9 cellular contexts compared by ENCODE assay signal in genomic region chr3:129025691-129026435, GRCh38. TPM values are rescaled to one million over a fixed set of nuclear protein-coding genes. Genes with fewer than 3 reads are reported as not detected.
DNase-seq lines count a peak whose midpoint lies in the region; ATAC-seq and TF ChIP-seq lines count a peak whose summit lies in the region.
"Had no signal": no experiment of that assay in that cellular context is flagged by ENCODE, and none has a peak within 500 bp of the region (broad histone marks: within the 10 kb centered on the region; RNA-seq: fewer than 3 reads in every experiment).

No MANE protein-coding gene starts in this region.

- H3K27ac ChIP-seq in right cardiac atrium (ENCODE audit: low read length), result no peak overlapping the region
- H3K27ac ChIP-seq in spleen, result peak overlapping the region in 7 of 8 donors; percentile 48 to 85 (median 73)

- in situ Hi-C loops in G401 (cut with HindIII; ENCODE audit: low sequenced_read_pairs), result no loop called here

- H3K4me1 Mint-ChIP-seq in T-helper 17 cell, result peaks cover 18% of the 10 kb centered on the region

- H3K36me3 ChIP-seq in spleen, result no peaks in the 10 kb centered on the region

- 35% methylated on average over 8 of the region's 8 CpGs for WGBS in right cardiac atrium
- 58 to 71% (median 63%) methylated on average over 8 of the region's 8 CpGs for WGBS in spleen, 5 donors

- H3K27me3 ChIP-seq in right cardiac atrium (ENCODE audit: control insufficient read depth, insufficient read depth), result no peaks in the 10 kb centered on the region
- no peaks in the 10 kb centered on the region for H3K27me3 ChIP-seq in spleen (replicated peaks in 1 of 7)

- H3K27me3 Mint-ChIP-seq in T-helper 17 cell, result no peaks in the 10 kb centered on the region

- ATAC-seq in T-helper 17 cell (no peak), right cardiac atrium (peak in 1 of 2 donors; percentile 9)

- peaks cover 2% of the 10 kb centered on the region for H3K4me1 ChIP-seq in right cardiac atrium (ENCODE audit: control insufficient read depth, insufficient read depth, low read length)
- H3K4me1 ChIP-seq in spleen, result peaks cover 13 to 68% (median 48%) of the 10 kb centered on the region in 6 donors

- DNase-seq in G401 (ENCODE audit: low spot score) (peak; percentile 72), T-helper 17 cell (no peak), right cardiac atrium (peak in 2 of 3 donors; percentile 32 to 71), spleen (no peak), COR-L47 (lab: John Stamatoyannopoulos, UW) (no peak), A172 (ENCODE audit: low spot score) (no peak)
- no peak for DNase-seq in activated CD4-positive, CD25-positive, alpha-beta regulatory T cell treated with anti-CD3 and anti-CD28 coated beads, Interleukin-2, amount 50 U/mL, for 72 hours
- DNase-seq: GOT3, NCI-H446 treated with DMSO at 0.1 percent for 48 hours had no signal

- no peak for TF ChIP-seq POLR2A in spleen (IDR thresholded peaks at IDR 0.05)

- H3K4me3 Mint-ChIP-seq in T-helper 17 cell, result peak overlapping the region; percentile 33

- H3K9me3 ChIP-seq in T-helper 17 cell (ENCODE audit: control insufficient read depth, low read length, poor library complexity, severe bottlenecking) (no peaks in the 10 kb centered on the region), right cardiac atrium (ENCODE audit: control insufficient read depth, low read length) (no peaks in the 10 kb centered on the region), spleen (no peaks in the 10 kb centered on the region)

- TF ChIP-seq CTCF in spleen (IDR thresholded peaks at IDR 0.05 in 8 of 11, conservative IDR thresholded peaks at IDR 0.05 in 3 of 11), result no peak

- peak overlapping the region; percentile 91 for H3K27ac Mint-ChIP-seq in T-helper 17 cell

- intact Hi-C loops in right cardiac atrium (cut with DNase I), result no loop called here
- intact Hi-C loops in spleen (cut with DNase I; ENCODE audit: low total_unique reads), result no loop called here

- H3K4me3 ChIP-seq in right cardiac atrium (ENCODE audit: low read length) (no peak overlapping the region), spleen (peak overlapping the region in 1 of 8 donors; percentile 72)

- no peaks in the 10 kb centered on the region for H3K36me3 Mint-ChIP-seq in T-helper 17 cell (ENCODE audit: low read depth)

RNA-seq across cellular contexts. Expression of gene EFCC1, which starts 24.8 kb away (rescaled TPM):
- not detected in 2 replicates for total RNA-seq in G401 (2014; rRNA removed; shearing (Covaris generic))
- total RNA-seq in T-helper 17 cell (under 1 TPM in 1 of 2 donors, not detected in 1; 0.12 TPM), right cardiac atrium (1 to 10 TPM in 2 of 4 donors, under 1 TPM in 2; 0.69 to 1.2 (median 0.94) TPM), spleen (10 to 100 TPM in 2 of 7 donors, 1 to 10 TPM in 5; 3.7 to 11.2 (median 7.6) TPM)
- polyA plus RNA-seq in right cardiac atrium (1.2 TPM), spleen (1 to 10 TPM; 2.0 to 8.9 (median 8.7) TPM)
- total RNA-seq in A172 (2014; rRNA removed; shearing (Covaris generic)), result 0.22 and 0.29 TPM in 2 replicates

RNA-seq across cellular contexts. Expression of gene CFAP92, which starts 32.0 kb away (rescaled TPM):
- not detected in 2 replicates for total RNA-seq in G401 (2014; rRNA removed; shearing (Covaris generic))
- total RNA-seq in T-helper 17 cell (under 1 TPM; 0.15 to 0.37 TPM), right cardiac atrium (1 to 10 TPM in 1 of 4 donors, under 1 TPM in 3; 0.06 to 1.0 (median 0.63) TPM), spleen (1 to 10 TPM; 1.1 to 3.1 (median 1.3) TPM)
- polyA plus RNA-seq in right cardiac atrium (0.11 TPM), spleen (under 1 TPM; 0.29 to 0.63 (median 0.45) TPM)
- 0.34 and 0.53 TPM in 2 replicates for total RNA-seq in A172 (2014; rRNA removed; shearing (Covaris generic))

RNA-seq across cellular contexts. Expression of gene GP9, which starts 34.7 kb away (rescaled TPM):
- total RNA-seq in G401 (2014; rRNA removed; shearing (Covaris generic)), result not detected in 2 replicates
- total RNA-seq in T-helper 17 cell, result 10 to 100 TPM in 1 of 2 donors, 1 to 10 TPM in 1; 3.8 to 68.5 TPM
- not detected for total RNA-seq in right cardiac atrium
- not detected for polyA plus RNA-seq in right cardiac atrium
- total RNA-seq in spleen, result 10 to 100 TPM in 1 of 7 donors, 1 to 10 TPM in 6; 4.2 to 14.9 (median 7.9) TPM
- 1 to 10 TPM; 1.4 to 5.5 (median 2.2) TPM for polyA plus RNA-seq in spleen
- total RNA-seq in A172 (2014; rRNA removed; shearing (Covaris generic)), result not detected in 2 replicates

Comparison
In these comparisons a context has a peak if more than half of its experiments do, and no peak if none do; other contexts are left out.
1. DNase-seq: peak in G401 (single experiment) and right cardiac atrium (2 of 3); none in T-helper 17 cell (0 of 3), spleen (single experiment), COR-L47 (single experiment), activated CD4-positive, CD25-positive, alpha-beta regulatory T cell treated with anti-CD3 and anti-CD28 coated beads, Interleukin-2, amount 50 U/mL, for 72 hours (single experiment) and A172 (single experiment).